1 cellular context compared by ENCODE assay signal in genomic region chr18:79445740-79446566, GRCh38.
TF ChIP-seq lines count a peak whose summit lies in the region.

No MANE protein-coding gene starts in this region.

TF ChIP-seq in IMR-90, 13 proteins besides CTCF, POLR2A, EP300 and RAD21:
- TF ChIP-seq MAFK (IDR thresholded peaks at IDR 0.05; ENCODE audit: low read depth, low read length) (peak; percentile 80), ELK1 (IDR thresholded peaks at IDR 0.05; ENCODE audit: borderline replicate concordance, low read depth, low read length) (no peak), MAZ (IDR thresholded peaks at IDR 0.05; ENCODE audit: borderline replicate concordance, low read depth, low read length) (no peak), CHD1 (IDR thresholded peaks at IDR 0.05; ENCODE audit: low read depth, low read length) (no peak), SMC3 (IDR thresholded peaks at IDR 0.05; ENCODE audit: low read depth, low read length) (no peak)
